Comparison of ENCODE assay signal across 8 cellular contexts in genomic region chr16:29825145-29826044, GRCh38. TPM values are rescaled to one million over a fixed set of nuclear protein-coding genes. Genes with fewer than 3 reads are reported as not detected.
A peak's percentile ranks its signal among the peaks of the same experiment; 100 is the strongest.
DNase-seq lines count a peak whose midpoint lies in the region; ATAC-seq lines count a peak whose summit lies in the region.

No MANE protein-coding gene starts in this region.

- peak overlapping the region; percentile 94 for H3K27ac Mint-ChIP-seq in activated T-cell treated with anti-CD3 and anti-CD28 coated beads, Interleukin-2, amount 50 U/mL, for 72 hours

- H3K4me1 Mint-ChIP-seq in activated T-cell treated with anti-CD3 and anti-CD28 coated beads, Interleukin-2, amount 50 U/mL, for 72 hours (ENCODE audit: low read depth) = peaks cover 64% of the 10 kb centered on the region

- H3K4me3 Mint-ChIP-seq in activated T-cell treated with anti-CD3 and anti-CD28 coated beads, Interleukin-2, amount 50 U/mL, for 72 hours = peak overlapping the region; percentile 72 to 75

- H3K36me3 Mint-ChIP-seq in activated T-cell treated with anti-CD3 and anti-CD28 coated beads, Interleukin-2, amount 50 U/mL, for 72 hours (ENCODE audit: insufficient read depth in 2 of 2) = peaks cover 5 to 7% of the 10 kb centered on the region in 2 donors

- no peak overlapping the region for H3K4me3 ChIP-seq in Jurkat, Clone E6-1 (ENCODE audit: low read length)

- peak; percentile 87 for DNase-seq in AG20443 (ENCODE audit: low spot score)
- peak; percentile 73 for DNase-seq in Jurkat, Clone E6-1 (ENCODE audit: low read depth, low spot score)
- peak; percentile 73 to 74 for DNase-seq in activated T-cell treated with anti-CD3 and anti-CD28 coated beads, Interleukin-2, amount 50 U/mL, for 72 hours
- DNase-seq in fibroblast of the conjunctiva (ENCODE audit: low read depth) = peak; percentile 67
- peak; percentile 66 for DNase-seq in pons (ENCODE audit: low spot score)
- no peak for DNase-seq in left lobe of liver (ENCODE audit: low spot score)

- no peaks in the 10 kb centered on the region for H3K9me3 Mint-ChIP-seq in activated T-cell treated with anti-CD3 and anti-CD28 coated beads, Interleukin-2, amount 50 U/mL, for 72 hours

- peak; percentile 70 to 73 for ATAC-seq in activated T-cell treated with anti-CD3 and anti-CD28 coated beads, Interleukin-2, amount 50 U/mL, for 72 hours (replicated peaks in 1 of 2)
- ATAC-seq in left lobe of liver (no peak), GM19035 (IDR thresholded peaks at IDR 0.05; ENCODE audit: unreplicated experiment) (no peak), GM19463 (IDR thresholded peaks at IDR 0.05; ENCODE audit: unreplicated experiment) (no peak)

- no peaks in the 10 kb centered on the region for H3K27me3 Mint-ChIP-seq in activated T-cell treated with anti-CD3 and anti-CD28 coated beads, Interleukin-2, amount 50 U/mL, for 72 hours (ENCODE audit: low read depth)

RNA-seq across cellular contexts. Expression of gene MVP, which starts 5.1 kb away (rescaled TPM):
- polyA plus RNA-seq in Jurkat, Clone E6-1 (2012; ENCODE audit: insufficient read depth, insufficient read length) = 3.6 TPM
- 100 to 1,000 TPM; 148 to 161 TPM for total RNA-seq in activated T-cell treated with anti-CD3 and anti-CD28 coated beads, Interleukin-2, amount 50 U/mL, for 72 hours
- 44.4 TPM for total RNA-seq in left lobe of liver

RNA-seq across cellular contexts. Expression of gene PAGR1, which starts 9.4 kb away (rescaled TPM):
- 64.3 TPM for polyA plus RNA-seq in Jurkat, Clone E6-1 (2012; ENCODE audit: insufficient read depth, insufficient read length)
- 10 to 100 TPM; 14.8 to 17.8 TPM for total RNA-seq in activated T-cell treated with anti-CD3 and anti-CD28 coated beads, Interleukin-2, amount 50 U/mL, for 72 hours
- total RNA-seq in left lobe of liver = 11.9 TPM

RNA-seq across cellular contexts. Expression of gene PRRT2, which starts 13.4 kb away (rescaled TPM):
- 0.85 TPM for polyA plus RNA-seq in Jurkat, Clone E6-1 (2012; ENCODE audit: insufficient read depth, insufficient read length)
- 1 to 10 TPM; 2.4 to 2.8 TPM for total RNA-seq in activated T-cell treated with anti-CD3 and anti-CD28 coated beads, Interleukin-2, amount 50 U/mL, for 72 hours
- total RNA-seq in left lobe of liver = 0.33 TPM

RNA-seq across cellular contexts. Expression of gene MAZ, which starts 19.1 kb away (rescaled TPM):
- polyA plus RNA-seq in Jurkat, Clone E6-1 (2012; ENCODE audit: insufficient read depth, insufficient read length) = 1,001 TPM
- 100 to 1,000 TPM; 266 to 329 TPM for total RNA-seq in activated T-cell treated with anti-CD3 and anti-CD28 coated beads, Interleukin-2, amount 50 U/mL, for 72 hours
- total RNA-seq in left lobe of liver = 101 TPM

RNA-seq across cellular contexts. Expression of gene KIF22, which starts 34.8 kb away (rescaled TPM):
- 169 TPM for polyA plus RNA-seq in Jurkat, Clone E6-1 (2012; ENCODE audit: insufficient read depth, insufficient read length)
- total RNA-seq in activated T-cell treated with anti-CD3 and anti-CD28 coated beads, Interleukin-2, amount 50 U/mL, for 72 hours = 100 to 1,000 TPM; 153 to 180 TPM
- total RNA-seq in left lobe of liver = 27.2 TPM

Comparison
In these comparisons a context has a peak if more than half of its experiments do, and no peak if none do; other contexts are left out.
1. ATAC-seq: peak in activated T-cell treated with anti-CD3 and anti-CD28 coated beads, Interleukin-2, amount 50 U/mL, for 72 hours (2 of 2); none in left lobe of liver (single experiment), GM19035 (single experiment) and GM19463 (single experiment).